In the genomic region with DNA sequence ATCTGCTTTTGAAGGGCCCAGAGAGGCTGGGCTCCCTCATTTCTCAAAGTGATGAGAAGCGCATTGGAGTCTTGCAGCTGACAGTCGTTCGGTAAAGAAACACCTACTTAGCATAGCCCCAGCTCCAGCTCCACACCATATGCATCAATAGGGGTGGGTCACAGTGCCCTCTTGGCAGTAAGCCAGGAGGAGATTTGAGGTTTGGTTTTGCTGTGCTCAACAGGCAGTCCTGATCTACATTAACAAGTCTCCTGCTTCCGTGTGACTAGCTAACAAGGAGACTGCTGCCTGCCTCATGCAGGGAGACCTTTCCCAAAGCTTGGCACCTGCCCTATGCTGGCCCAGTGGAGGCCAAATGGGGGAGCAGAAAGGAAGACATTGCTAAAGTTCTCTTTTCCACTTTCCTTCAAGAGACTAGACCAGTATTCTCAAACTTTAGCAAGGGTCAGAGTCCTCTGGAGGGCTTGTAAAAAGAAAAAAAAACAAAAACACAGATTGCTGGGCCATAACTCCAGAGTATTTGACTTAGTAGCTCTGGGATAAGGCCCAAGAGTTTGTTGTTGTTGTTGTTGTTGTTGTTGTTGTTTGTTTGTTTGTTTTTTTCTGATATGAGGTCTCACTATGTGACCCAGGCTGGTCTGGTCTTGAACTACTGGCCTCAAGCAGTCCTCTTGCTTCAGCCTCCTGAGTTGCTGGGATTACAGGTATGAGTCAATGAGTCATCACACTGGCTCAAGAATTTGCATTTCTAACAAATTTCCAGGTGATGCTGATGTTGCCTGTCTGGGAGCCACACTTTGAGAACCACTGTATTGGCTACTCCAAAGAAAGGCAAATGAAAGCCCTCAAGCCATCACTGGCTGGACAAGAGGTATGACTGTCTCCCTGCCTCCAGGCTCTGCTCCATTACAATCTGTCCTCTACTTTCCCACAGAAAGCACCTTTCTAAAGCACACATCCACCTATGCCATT, we compare ENCODE assay signal across 11 cellular contexts.
A peak's percentile ranks its signal among the peaks of the same experiment; 100 is the strongest.
DNase-seq lines count a peak whose midpoint lies in the region; ATAC-seq and TF ChIP-seq lines count a peak whose summit lies in the region.
"Had no signal": no experiment of that assay in that cellular context is flagged by ENCODE, and none has a peak within 500 bp of the region (broad histone marks: within the 10 kb centered on the region; RNA-seq: fewer than 3 reads in every experiment).

No MANE protein-coding gene starts in this region.

- no peaks in the 10 kb centered on the region for H3K27me3 ChIP-seq in MM.1S (replicated peaks; ENCODE audit: insufficient read depth, low read length)
- no peaks in the 10 kb centered on the region for H3K27me3 ChIP-seq in RWPE2 (ENCODE audit: insufficient read depth, poor library complexity, severe bottlenecking)

- H3K4me1 ChIP-seq in MM.1S (ENCODE audit: low read length) (0 out of 2 replicates have a peak, but pooled peaks cover 3% of the 10 kb centered on the region), RWPE2 (ENCODE audit: insufficient read depth, poor library complexity, severe bottlenecking) (peaks cover 18% of the 10 kb centered on the region)

- H3K36me3 ChIP-seq in MM.1S (replicated peaks; ENCODE audit: insufficient read depth, low read length) (no peaks in the 10 kb centered on the region), RWPE2 (ENCODE audit: low read depth) (no peaks in the 10 kb centered on the region)

- H3K4me2 ChIP-seq in MM.1S (ENCODE audit: low read depth, low read length), result peak overlapping the region; percentile 11; the same call in 1 of the 2 replicates
- H3K4me2 ChIP-seq: PC-9 had no signal

- H3K9me2 ChIP-seq in MM.1S (replicated peaks; ENCODE audit: insufficient read depth, low read length), result no peaks in the 10 kb centered on the region

- no peaks in the 10 kb centered on the region for H3F3A ChIP-seq in MM.1S (ENCODE audit: insufficient read depth, low read length)

- H3K4me3 ChIP-seq in MM.1S (ENCODE audit: low read length) (no peak overlapping the region), RWPE2 (ENCODE audit: severe bottlenecking) (no peak overlapping the region)
- H3K4me3 ChIP-seq: mucosa of descending colon, PC-9 had no signal

- H3K9me3 ChIP-seq in MM.1S (replicated peaks; ENCODE audit: insufficient read depth, low read length) (no peaks in the 10 kb centered on the region), RWPE2 (ENCODE audit: severe bottlenecking) (no peaks in the 10 kb centered on the region)
- H3K9me3 ChIP-seq: mucosa of descending colon had no signal

- no peak overlapping the region for H2AFZ ChIP-seq in MM.1S (ENCODE audit: low read length)
- H2AFZ ChIP-seq: PC-9 had no signal

- DNase-seq in Daoy (ENCODE audit: low read depth) (peak; percentile 19), MM.1S (peak; percentile 79), RWPE2 (ENCODE audit: low spot score) (no peak), iPS-NIHi7 (ENCODE audit: extremely low spot score) (peak; percentile 17), RPMI8226 (no peak), NCI-H2029 treated with DMSO at 0.1 percent for 48 hours (lab: John Stamatoyannopoulos, UW) (no peak)
- DNase-seq: CD4-positive, CD25-positive, alpha-beta regulatory T cell; mucosa of descending colon; PC-9 had no signal

- ATAC-seq in RWPE2 (ENCODE audit: low read depth) (peak; percentile 14; the same call in 1 of the 3 replicates), HG03342 (IDR thresholded peaks at IDR 0.05; ENCODE audit: unreplicated experiment) (no peak), GM19328 (IDR thresholded peaks at IDR 0.05; ENCODE audit: unreplicated experiment) (no peak)
- ATAC-seq: mucosa of descending colon had no signal

- no peak for TF ChIP-seq CTCF in MM.1S (IDR thresholded peaks at IDR 0.05; ENCODE audit: low read length)
- TF ChIP-seq CTCF in RWPE2 (IDR thresholded peaks at IDR 0.05; ENCODE audit: poor library complexity, severe bottlenecking), result no peak

- H3K79me2 ChIP-seq in MM.1S (ENCODE audit: low read length), result no peaks in the 10 kb centered on the region

- no peak overlapping the region for H3K27ac ChIP-seq in MM.1S (ENCODE audit: low read length)
- no peak overlapping the region for H3K27ac ChIP-seq in RWPE2 (ENCODE audit: poor library complexity, severe bottlenecking)
- H3K27ac ChIP-seq: PC-9 had no signal

- no peak overlapping the region for H3K9ac ChIP-seq in MM.1S (ENCODE audit: low read length)

- no peaks in the 10 kb centered on the region for H4K20me1 ChIP-seq in MM.1S (ENCODE audit: insufficient read depth, low read length)

Comparison
In these comparisons a context has a peak if more than half of its experiments do, and no peak if none do; other contexts are left out.
1. DNase-seq: peak in Daoy (single experiment), MM.1S (single experiment) and iPS-NIHi7 (single experiment); none in RWPE2 (single experiment), RPMI8226 (single experiment) and NCI-H2029 treated with DMSO at 0.1 percent for 48 hours (single experiment).